ENCODE assay signal across 2 cellular contexts in genomic region chr3:151432624-151433372, GRCh38.
TF ChIP-seq lines count a peak whose summit lies in the region.

No MANE protein-coding gene starts in this region.

TF ChIP-seq in A549, 52 proteins besides CTCF, POLR2A, EP300 and RAD21:
- TF ChIP-seq MAFK (IDR thresholded peaks at IDR 0.05; ENCODE audit: partially characterized antibody) (peak; percentile 51), RFX5 (IDR thresholded peaks at IDR 0.05) (no peak), JUNB (IDR thresholded peaks at IDR 0.05) (0 out of 2 replicates have a peak, but pooled peaks have one; percentile 22), E2F6 (IDR thresholded peaks at IDR 0.05; ENCODE audit: borderline replicate concordance, low read depth) (no peak), HEYL (CRISPR knock-in tag; IDR thresholded peaks at IDR 0.05) (no peak), JUN (IDR thresholded peaks at IDR 0.05) (no peak), EHF (CRISPR knock-in tag; IDR thresholded peaks at IDR 0.05) (no peak), ESRRA (IDR thresholded peaks at IDR 0.05; ENCODE audit: borderline replicate concordance, low read length) (no peak)

TF ChIP-seq in K562, 482 proteins besides CTCF, POLR2A, EP300 and RAD21:
- TF ChIP-seq ZNF316 (IDR thresholded peaks at IDR 0.05) (peak; percentile 71), ESRRB (CRISPR knock-in tag; IDR thresholded peaks at IDR 0.05; ENCODE audit: borderline replicate concordance) (no peak)
